Comparison of ENCODE assay signal across 8 cellular contexts in the genomic region with DNA sequence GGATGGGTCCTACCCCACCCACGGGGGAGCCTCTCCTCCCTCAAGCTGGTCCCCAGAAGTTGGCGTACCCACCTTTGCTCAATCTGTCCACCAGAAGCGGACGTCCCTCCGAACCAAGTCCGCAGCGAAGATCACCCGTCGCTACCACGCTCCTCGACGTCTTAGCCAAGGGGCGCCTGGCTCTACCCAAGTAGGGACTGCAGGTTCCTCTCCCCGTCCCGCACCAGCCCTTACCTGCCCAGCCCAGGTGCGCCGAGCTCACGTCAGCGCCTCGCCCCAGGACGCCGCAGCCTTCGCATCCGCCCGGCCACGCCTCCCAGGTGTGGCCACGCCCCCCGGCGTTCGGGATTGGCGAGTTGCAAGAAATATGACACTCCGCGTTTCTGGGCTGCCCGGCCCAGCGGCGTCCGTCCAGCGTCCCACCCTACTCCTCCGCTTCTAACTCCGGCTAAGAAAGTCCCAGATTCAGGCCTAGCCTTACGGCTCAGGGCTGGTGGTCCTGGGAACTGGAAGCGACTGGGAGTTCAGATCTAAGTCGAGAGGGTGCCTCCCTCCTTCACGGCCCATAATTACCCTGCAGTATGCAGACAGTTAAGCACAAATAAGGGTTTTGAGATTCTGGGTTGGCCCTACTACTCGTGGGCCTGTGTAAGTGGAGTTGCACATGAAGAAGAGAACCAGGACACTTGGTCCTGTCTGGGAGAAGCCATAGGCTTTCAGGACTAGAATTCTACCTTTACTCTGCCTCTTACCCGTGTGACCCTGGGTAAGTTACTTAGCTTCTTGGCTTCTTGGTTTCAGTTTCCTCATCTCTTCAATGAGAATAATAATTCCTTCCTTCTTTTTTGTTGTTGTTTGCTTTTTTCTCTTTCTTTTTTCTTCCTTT. TPM values are rescaled to one million over a fixed set of nuclear protein-coding genes. Genes with fewer than 3 reads are reported as not detected.
DNase-seq lines count a peak whose midpoint lies in the region; ATAC-seq and TF ChIP-seq lines count a peak whose summit lies in the region.

A gene (minus strand): TSS at position 268 of the 886 bp plus-strand sequence. CDS start 4,729 bp downstream, outside the sequence.

- WGBS in mesodermal cell (ENCODE audit: insufficient coverage in 2 of 2), 2 experiments = 35% methylated on average over 43 to 44 of the region's 46 CpGs

- ATAC-seq in HG02759 (IDR thresholded peaks at IDR 0.05; ENCODE audit: unreplicated experiment) = peak; percentile 97
- peak; percentile 96 for ATAC-seq in activated CD8-positive, alpha-beta memory T cell treated with anti-CD3 and anti-CD28 coated beads, Interleukin-2, amount 10 ng/mL, durations not matched to agents 7 days and 5 days

- H3K9me3 Mint-ChIP-seq in activated CD8-positive, alpha-beta memory T cell treated with anti-CD3 and anti-CD28 coated beads, Interleukin-2, amount 10 ng/mL, durations not matched to agents 7 days and 5 days (ENCODE audit: low read depth) = no peaks in the 10 kb centered on the region
- no peaks in the 10 kb centered on the region for H3K9me3 Mint-ChIP-seq in endothelial cell (ENCODE audit: unreplicated experiment)

- no peak for TF ChIP-seq CTCF in GM10266 (IDR thresholded peaks at IDR 0.05; ENCODE audit: control insufficient read depth, insufficient read depth, low read depth, missing control alignments)
- TF ChIP-seq CTCF in endothelial cell (IDR thresholded peaks at IDR 0.05; ENCODE audit: unreplicated experiment) = no peak

- H3K4me3 Mint-ChIP-seq in activated CD8-positive, alpha-beta memory T cell treated with anti-CD3 and anti-CD28 coated beads, Interleukin-2, amount 10 ng/mL, durations not matched to agents 7 days and 5 days = peak within 1 kb of the TSS; percentile 83
- H3K4me3 Mint-ChIP-seq in endothelial cell (ENCODE audit: unreplicated experiment) = peak within 1 kb of the TSS; percentile 86

- no peak within 1 kb of the TSS for H3K27ac ChIP-seq in mesodermal cell (ENCODE audit: low read depth, low read length, severe bottlenecking)

- H3K9me3 ChIP-seq in mesodermal cell (ENCODE audit: control insufficient read depth, low read length) = no peaks in the 10 kb centered on the region

- H3K4me3 ChIP-seq in mesodermal cell (ENCODE audit: extremely low read depth, insufficient read depth, low read length, poor library complexity, severe bottlenecking) = peak within 1 kb of the TSS; percentile 16

- H3K36me3 Mint-ChIP-seq in activated CD8-positive, alpha-beta memory T cell treated with anti-CD3 and anti-CD28 coated beads, Interleukin-2, amount 10 ng/mL, durations not matched to agents 7 days and 5 days = no peaks in the 10 kb centered on the region
- no peaks in the 10 kb centered on the region for H3K36me3 Mint-ChIP-seq in endothelial cell (ENCODE audit: low read depth, unreplicated experiment)

- peak; percentile 78 for DNase-seq in GM10266 (ENCODE audit: extremely low spot score)
- DNase-seq in NCI-H2107 (lab: John Stamatoyannopoulos, UW) = peak; percentile 47
- peak; percentile 89 for DNase-seq in activated CD8-positive, alpha-beta memory T cell treated with anti-CD3 and anti-CD28 coated beads, Interleukin-2, amount 10 ng/mL, durations not matched to agents 7 days and 5 days
- peak; percentile 80 for DNase-seq in endothelial cell (ENCODE audit: low spot score)
- DNase-seq in stimulated activated CD8-positive, alpha-beta memory T cell treated with anti-CD3 and anti-CD28 coated beads, Interleukin-4, amount 100 ng/mL, for 24 hours (ENCODE audit: low read depth) = peak; percentile 67
- DNase-seq in GF-D8 (lab: John Stamatoyannopoulos, UW) = no peak

- peaks cover 18% of the 10 kb centered on the region for H3K4me1 Mint-ChIP-seq in activated CD8-positive, alpha-beta memory T cell treated with anti-CD3 and anti-CD28 coated beads, Interleukin-2, amount 10 ng/mL, durations not matched to agents 7 days and 5 days
- peaks cover 25% of the 10 kb centered on the region for H3K4me1 Mint-ChIP-seq in endothelial cell (ENCODE audit: unreplicated experiment)

- H3K4me1 ChIP-seq in mesodermal cell (ENCODE audit: control insufficient read depth, insufficient read depth, low read length, poor library complexity, severe bottlenecking) = peaks cover 6% of the 10 kb centered on the region

- CTCF ChIA-PET in activated CD8-positive, alpha-beta memory T cell treated with anti-CD3 and anti-CD28 coated beads, Interleukin-2, amount 10 ng/mL, durations not matched to agents 7 days and 5 days (lab: Charles Lee) = interaction anchor here (0.8 to 10.9 kb wide), 6 partner anchors 9 to 37 kb away, joined by 3 to 81 read pairs (median 4); no protein-coding TSS in a partner anchor

- no peaks in the 10 kb centered on the region for H3K36me3 ChIP-seq in mesodermal cell (ENCODE audit: control insufficient read depth, insufficient read depth, low read length)

- peak within 1 kb of the TSS; percentile 93 for H3K27ac Mint-ChIP-seq in activated CD8-positive, alpha-beta memory T cell treated with anti-CD3 and anti-CD28 coated beads, Interleukin-2, amount 10 ng/mL, durations not matched to agents 7 days and 5 days
- no peak within 1 kb of the TSS for H3K27ac Mint-ChIP-seq in endothelial cell (ENCODE audit: unreplicated experiment)

- H3K27me3 Mint-ChIP-seq in activated CD8-positive, alpha-beta memory T cell treated with anti-CD3 and anti-CD28 coated beads, Interleukin-2, amount 10 ng/mL, durations not matched to agents 7 days and 5 days = peaks cover 9% of the 10 kb centered on the region
- H3K27me3 Mint-ChIP-seq in endothelial cell (ENCODE audit: unreplicated experiment) = peaks cover 11% of the 10 kb centered on the region

RNA-seq across cellular contexts. Expression of the gene that starts here (rescaled TPM):
- total RNA-seq in activated CD8-positive, alpha-beta memory T cell treated with anti-CD3 and anti-CD28 coated beads, Interleukin-2, amount 10 ng/mL, durations not matched to agents 7 days and 5 days = 1 to 10 TPM; 1.3 to 1.7 TPM
- 21.3 TPM for total RNA-seq in endothelial cell (ENCODE audit: unreplicated experiment)
- 1.3 TPM for polyA plus RNA-seq in mesodermal cell (2013, experiment 1 of 2)
- 0.86 TPM for polyA plus RNA-seq in mesodermal cell (2013, experiment 2 of 2)
